ENCODE assay signal across 7 cellular contexts in the genomic region with DNA sequence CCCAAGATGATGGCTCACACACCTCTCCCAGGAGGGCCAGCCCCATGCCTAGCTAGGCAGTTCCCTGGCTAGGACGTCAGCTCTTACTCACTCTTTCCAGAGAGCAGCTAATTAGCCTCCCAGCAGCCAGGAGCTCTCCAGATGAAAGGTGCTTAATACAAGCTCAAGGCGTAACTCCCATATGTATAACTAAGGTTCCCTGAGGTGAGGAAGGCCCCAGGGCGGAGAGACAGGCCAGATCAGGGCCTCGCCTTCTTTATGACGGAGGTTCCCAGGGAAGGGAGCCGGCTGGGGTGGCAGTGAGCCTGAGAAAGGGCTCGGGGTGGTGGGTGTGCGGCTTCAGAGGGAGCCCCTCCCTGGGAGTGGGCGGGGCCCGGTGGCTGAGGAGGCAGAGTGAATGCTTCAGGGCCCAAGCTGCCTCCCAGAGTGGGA. TPM values are rescaled to one million over a fixed set of nuclear protein-coding genes. Genes with fewer than 3 reads are reported as not detected.
DNase-seq lines count a peak whose midpoint lies in the region; ATAC-seq, FAIRE-seq and TF ChIP-seq lines count a peak whose summit lies in the region.

No MANE protein-coding gene starts in this region.

- FAIRE-seq in small intestine (lab: Jason Lieb, UNC) = no peak

- H3K27ac ChIP-seq in HEK293 (ENCODE audit: extremely low read depth, low read depth, low read length) (no peak overlapping the region; the same call in 1 of the 2 replicates), small intestine (ENCODE audit: low read depth in 1 of 2, low read length in 1 of 2) (peak overlapping the region in 1 of 2 donors; percentile 52)

- CTCF ChIA-PET in HEK293 (lab: Yijun Ruan, JAX) = interaction anchor here (0.5 to 5.0 kb wide), 8 partner anchors 10 to 979 kb away, joined by 3 to 33 read pairs (median 3); no protein-coding TSS in a partner anchor
- CTCF ChIA-PET in WTC11 (lab: Charles Lee) = interaction anchor here (0.6 to 5.2 kb wide), 20 partner anchors 10 to 1090 kb away, joined by 3 to 30 read pairs (median 4); a partner anchor contains a TSS

- H3K36me3 Mint-ChIP-seq in WTC11 = no peaks in the 10 kb centered on the region

- ATAC-seq in WTC11 = peak; percentile 29

- H3K27ac Mint-ChIP-seq in WTC11 = no peak overlapping the region

- WGBS in small intestine, 3 donors = 12 to 44% (median 30%) methylated on average over 10 of the region's 10 CpGs

- no peaks in the 10 kb centered on the region for H3K36me3 ChIP-seq in HEK293 (ENCODE audit: control insufficient read depth in 2 of 2, insufficient read depth in 1 of 2, low read length in 2 of 2)
- no peaks in the 10 kb centered on the region for H3K36me3 ChIP-seq in small intestine (ENCODE audit: control insufficient read depth in 2 of 2, insufficient read depth in 2 of 2, low read length in 2 of 2)

- peaks cover 19% of the 10 kb centered on the region for H3K4me1 ChIP-seq in HEK293 (ENCODE audit: control insufficient read depth, insufficient read depth, low read length)
- H3K4me1 ChIP-seq in small intestine (ENCODE audit: control insufficient read depth in 2 of 2, insufficient read depth in 1 of 2, low read depth in 1 of 2, low read length in 1 of 2) = peaks cover 4 to 10% of the 10 kb centered on the region in 2 donors

- H3K4me3 Mint-ChIP-seq in WTC11 = no peak overlapping the region; the same call in 1 of the 2 replicates

- peaks cover 4% of the 10 kb centered on the region; the same call in 1 of the 2 replicates for H3K27me3 Mint-ChIP-seq in WTC11 (ENCODE audit: low read depth)

- no peaks in the 10 kb centered on the region for H3K9me3 Mint-ChIP-seq in WTC11

- H3K4me3 ChIP-seq in HEK293 (ENCODE audit: low read depth, low read length) (no peak overlapping the region), fibroblast of mammary gland (ENCODE audit: control insufficient read depth, low read depth, low read length) (no peak overlapping the region), small intestine (ENCODE audit: low read depth in 1 of 2, low read length in 2 of 2) (no peak overlapping the region)

- peaks cover 57% of the 10 kb centered on the region for H3K4me1 Mint-ChIP-seq in WTC11

- TF ChIP-seq CTCF in HEK293 (tag by site-specific recombination; IDR thresholded peaks at IDR 0.05) (no peak), WTC11 (IDR thresholded peaks at IDR 0.05) (no peak), fibroblast of mammary gland (conservative IDR thresholded peaks at IDR 0.05; ENCODE audit: control insufficient read depth, insufficient read depth, low read depth, low read length) (no peak)

- DNase-seq in WTC11 (ENCODE audit: low spot score) (peak; percentile 59), fibroblast of mammary gland (ENCODE audit: low read depth) (peak; percentile 90), small intestine (peak; percentile 86), SKM-1 treated with dmso at 0.1 percent for 144 hours (lab: John Stamatoyannopoulos, UW; ENCODE audit: unreplicated experiment) (no peak), SHP77 treated with DMSO at 0.1 percent for 48 hours (lab: John Stamatoyannopoulos, UW) (no peak), NCI-H2107 (lab: John Stamatoyannopoulos, UW) (no peak)

- no peaks in the 10 kb centered on the region for H3K27me3 ChIP-seq in small intestine (ENCODE audit: control insufficient read depth in 2 of 2, insufficient read depth in 2 of 2, low read length in 2 of 2)

- POLR2A ChIA-PET in HEK293 (lab: Yijun Ruan, JAX) (interaction anchor here (1.4 kb wide), 1 partner anchor 26 kb away, joined by 4 read pairs; a partner anchor contains a TSS), WTC11 (lab: Charles Lee) (interaction anchor here (1.4 to 2.7 kb wide), 2 partner anchors 24 to 26 kb away, joined by 4 to 11 read pairs; a partner anchor contains a TSS)

- H3K9me3 ChIP-seq in HEK293 (ENCODE audit: control insufficient read depth, insufficient read depth, low read depth, low read length) = no peaks in the 10 kb centered on the region
- H3K9me3 ChIP-seq in small intestine (ENCODE audit: control insufficient read depth, low read depth) = no peaks in the 10 kb centered on the region

TF ChIP-seq in HEK293, 187 proteins besides CTCF, POLR2A, EP300 and RAD21 (continues in another document):
- no peak for TF ChIP-seq ZNF621 (tag by site-specific recombination; IDR thresholded peaks at IDR 0.05)
- TF ChIP-seq ZNF624 (tag by site-specific recombination; IDR thresholded peaks at IDR 0.05) = no peak
- TF ChIP-seq ZNF521 (tag by site-specific recombination; IDR thresholded peaks at IDR 0.05) = no peak
- TF ChIP-seq ZNF623 (tag by site-specific recombination; IDR thresholded peaks at IDR 0.05) = no peak
- peak; percentile 85 for TF ChIP-seq ZBTB20 (tag by site-specific recombination; IDR thresholded peaks at IDR 0.05)
- TF ChIP-seq, protein P1, sequence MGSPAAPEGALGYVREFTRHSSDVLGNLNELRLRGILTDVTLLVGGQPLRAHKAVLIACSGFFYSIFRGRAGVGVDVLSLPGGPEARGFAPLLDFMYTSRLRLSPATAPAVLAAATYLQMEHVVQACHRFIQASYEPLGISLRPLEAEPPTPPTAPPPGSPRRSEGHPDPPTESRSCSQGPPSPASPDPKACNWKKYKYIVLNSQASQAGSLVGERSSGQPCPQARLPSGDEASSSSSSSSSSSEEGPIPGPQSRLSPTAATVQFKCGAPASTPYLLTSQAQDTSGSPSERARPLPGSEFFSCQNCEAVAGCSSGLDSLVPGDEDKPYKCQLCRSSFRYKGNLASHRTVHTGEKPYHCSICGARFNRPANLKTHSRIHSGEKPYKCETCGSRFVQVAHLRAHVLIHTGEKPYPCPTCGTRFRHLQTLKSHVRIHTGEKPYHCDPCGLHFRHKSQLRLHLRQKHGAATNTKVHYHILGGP (tag by site-specific recombination; IDR thresholded peaks at IDR 0.05) = no peak
- TF ChIP-seq, protein P2, sequence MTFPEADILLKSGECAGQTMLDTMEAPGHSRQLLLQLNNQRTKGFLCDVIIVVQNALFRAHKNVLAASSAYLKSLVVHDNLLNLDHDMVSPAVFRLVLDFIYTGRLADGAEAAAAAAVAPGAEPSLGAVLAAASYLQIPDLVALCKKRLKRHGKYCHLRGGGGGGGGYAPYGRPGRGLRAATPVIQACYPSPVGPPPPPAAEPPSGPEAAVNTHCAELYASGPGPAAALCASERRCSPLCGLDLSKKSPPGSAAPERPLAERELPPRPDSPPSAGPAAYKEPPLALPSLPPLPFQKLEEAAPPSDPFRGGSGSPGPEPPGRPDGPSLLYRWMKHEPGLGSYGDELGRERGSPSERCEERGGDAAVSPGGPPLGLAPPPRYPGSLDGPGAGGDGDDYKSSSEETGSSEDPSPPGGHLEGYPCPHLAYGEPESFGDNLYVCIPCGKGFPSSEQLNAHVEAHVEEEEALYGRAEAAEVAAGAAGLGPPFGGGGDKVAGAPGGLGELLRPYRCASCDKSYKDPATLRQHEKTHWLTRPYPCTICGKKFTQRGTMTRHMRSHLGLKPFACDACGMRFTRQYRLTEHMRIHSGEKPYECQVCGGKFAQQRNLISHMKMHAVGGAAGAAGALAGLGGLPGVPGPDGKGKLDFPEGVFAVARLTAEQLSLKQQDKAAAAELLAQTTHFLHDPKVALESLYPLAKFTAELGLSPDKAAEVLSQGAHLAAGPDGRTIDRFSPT (tag by site-specific recombination; IDR thresholded peaks at IDR 0.05) = no peak
- no peak for TF ChIP-seq ZBTB7A (tag by site-specific recombination; IDR thresholded peaks at IDR 0.05; ENCODE audit: low read depth)

TF ChIP-seq in WTC11, 78 proteins besides CTCF, POLR2A, EP300 and RAD21:
- TF ChIP-seq SP1 (CRISPR knock-in tag; conservative IDR thresholded peaks at IDR 0.05) = no peak
- TF ChIP-seq, protein P3, sequence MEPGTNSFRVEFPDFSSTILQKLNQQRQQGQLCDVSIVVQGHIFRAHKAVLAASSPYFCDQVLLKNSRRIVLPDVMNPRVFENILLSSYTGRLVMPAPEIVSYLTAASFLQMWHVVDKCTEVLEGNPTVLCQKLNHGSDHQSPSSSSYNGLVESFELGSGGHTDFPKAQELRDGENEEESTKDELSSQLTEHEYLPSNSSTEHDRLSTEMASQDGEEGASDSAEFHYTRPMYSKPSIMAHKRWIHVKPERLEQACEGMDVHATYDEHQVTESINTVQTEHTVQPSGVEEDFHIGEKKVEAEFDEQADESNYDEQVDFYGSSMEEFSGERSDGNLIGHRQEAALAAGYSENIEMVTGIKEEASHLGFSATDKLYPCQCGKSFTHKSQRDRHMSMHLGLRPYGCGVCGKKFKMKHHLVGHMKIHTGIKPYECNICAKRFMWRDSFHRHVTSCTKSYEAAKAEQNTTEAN (CRISPR knock-in tag; IDR thresholded peaks at IDR 0.05) = no peak
- TF ChIP-seq EMX1 (CRISPR knock-in tag; IDR thresholded peaks at IDR 0.05) = no peak
- TF ChIP-seq, protein P4, sequence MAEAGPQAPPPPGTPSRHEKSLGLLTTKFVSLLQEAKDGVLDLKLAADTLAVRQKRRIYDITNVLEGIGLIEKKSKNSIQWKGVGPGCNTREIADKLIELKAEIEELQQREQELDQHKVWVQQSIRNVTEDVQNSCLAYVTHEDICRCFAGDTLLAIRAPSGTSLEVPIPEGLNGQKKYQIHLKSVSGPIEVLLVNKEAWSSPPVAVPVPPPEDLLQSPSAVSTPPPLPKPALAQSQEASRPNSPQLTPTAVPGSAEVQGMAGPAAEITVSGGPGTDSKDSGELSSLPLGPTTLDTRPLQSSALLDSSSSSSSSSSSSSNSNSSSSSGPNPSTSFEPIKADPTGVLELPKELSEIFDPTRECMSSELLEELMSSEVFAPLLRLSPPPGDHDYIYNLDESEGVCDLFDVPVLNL (CRISPR knock-in tag; IDR thresholded peaks at IDR 0.05; ENCODE audit: borderline replicate concordance, low read depth) = no peak
- TF ChIP-seq HMGA2 (CRISPR knock-in tag; IDR thresholded peaks at IDR 0.05) = no peak
- TF ChIP-seq ZNF138 (CRISPR knock-in tag; conservative IDR thresholded peaks at IDR 0.05) = no peak
- TF ChIP-seq CBFB (CRISPR knock-in tag; IDR thresholded peaks at IDR 0.05; ENCODE audit: low read depth) = no peak
- no peak for TF ChIP-seq FOXJ3 (CRISPR knock-in tag; IDR thresholded peaks at IDR 0.05; ENCODE audit: borderline replicate concordance)
- TF ChIP-seq TCF7 (CRISPR knock-in tag; IDR thresholded peaks at IDR 0.05; ENCODE audit: low read depth) = no peak
- TF ChIP-seq IRF2 (CRISPR knock-in tag; IDR thresholded peaks at IDR 0.05; ENCODE audit: borderline replicate concordance, low read depth) = no peak
- TF ChIP-seq ZNF263 (CRISPR knock-in tag; IDR thresholded peaks at IDR 0.05; ENCODE audit: low read depth) = no peak

RNA-seq across cellular contexts. Expression of a gene that starts 26.4 kb away (rescaled TPM):
- 132 to 150 TPM (median 148 TPM) in 3 replicates for total RNA-seq in WTC11 (2021)
- polyA plus RNA-seq in small intestine = 10 to 100 TPM; 27.6 to 70.7 (median 33.1) TPM

Comparison
In these comparisons a context has a peak if more than half of its experiments do, and no peak if none do; other contexts are left out.
1. DNase-seq: peak in WTC11 (single experiment), fibroblast of mammary gland (single experiment) and small intestine (single experiment); none in SKM-1 treated with dmso at 0.1 percent for 144 hours (single experiment), SHP77 treated with DMSO at 0.1 percent for 48 hours (single experiment) and NCI-H2107 (single experiment).